In genomic region chr3:141484701-141485287, GRCh38 we compare ENCODE assay signal across 21 cellular contexts. TPM values are rescaled to one million over a fixed set of nuclear protein-coding genes. Genes with fewer than 3 reads are reported as not detected.
DNase-seq lines count a peak whose midpoint lies in the region; ATAC-seq, FAIRE-seq and TF ChIP-seq lines count a peak whose summit lies in the region.
"Had no signal": no experiment of that assay in that cellular context is flagged by ENCODE, and none has a peak within 500 bp of the region (broad histone marks: within the 10 kb centered on the region; RNA-seq: fewer than 3 reads in every experiment).

No MANE protein-coding gene starts in this region.

- TF ChIP-seq EP300 in HepG2 (IDR thresholded peaks at IDR 0.05; ENCODE audit: low read depth in 2 of 2, low read length in 2 of 2) (no peak), HepG2 (CRISPR knock-in tag; IDR thresholded peaks at IDR 0.05; ENCODE audit: borderline replicate concordance) (no peak), transverse colon (IDR thresholded peaks at IDR 0.05; ENCODE audit: low read depth) (no peak)

- intact Hi-C loops in HepG2 (cut with micrococcal nuclease; ENCODE audit: unreplicated experiment) (loop anchor here (10.0 kb wide), 1 partner anchor 390 kb away; the partner anchor contains the start of gene ATP1B3), right lobe of liver (cut with DNase I) (no loop called here), upper lobe of right lung (cut with DNase I) (no loop called here), transverse colon (cut with DNase I; ENCODE audit: low total_unique reads) (no loop called here)

- H4K20me1 ChIP-seq in HepG2 (ENCODE audit: insufficient read depth, low read length) = no peaks in the 10 kb centered on the region

- H3K9ac ChIP-seq in HepG2 (ENCODE audit: insufficient read depth, low read depth, low read length) = no peak overlapping the region
- no peak overlapping the region for H3K9ac ChIP-seq in mesenchymal stem cell (ENCODE audit: low read length)

- H3K27me3 Mint-ChIP-seq in activated naive CD8-positive, alpha-beta T cell treated with anti-CD3 and anti-CD28 coated beads, Interleukin-2, amount 10 ng/mL, durations not matched to agents 7 days and 5 days = no peaks in the 10 kb centered on the region
- H3K27me3 Mint-ChIP-seq: stimulated activated memory B cell treated with anti-CD40 and anti-IgM and Interleukin-4, amounts not matched to agents 10 μg/mL and 1 μg/mL and 100 μg/mL, for 72 hours had no signal

- no peak for TF ChIP-seq RAD21 in HepG2 (CRISPR knock-in tag; IDR thresholded peaks at IDR 0.05)

- DNase-seq in HepG2 (ENCODE audit: low spot score) (peak; percentile 35), right lobe of liver (no peak), mesenchymal stem cell (no peak), upper lobe of right lung (peak; percentile 70), SKM-1 (lab: John Stamatoyannopoulos, UW; ENCODE audit: unreplicated experiment) (no peak), transverse colon (no peak), SJCRH30 (no peak)
- DNase-seq in activated naive CD8-positive, alpha-beta T cell treated with anti-CD3 and anti-CD28 coated beads, Interleukin-2, amount 10 ng/mL, durations not matched to agents 7 days and 5 days = no peak
- DNase-seq: activated gamma-delta T cell treated with Interleukin-2 at 50 U/mL for 16 hours, hypothalamus, Karpas-422, kidney, NCI-H1092, NCI-H2081, NCI-H510A, Right ventricle myocardium superior, WERI-Rb-1 had no signal

- H3K4me1 Mint-ChIP-seq in activated naive CD8-positive, alpha-beta T cell treated with anti-CD3 and anti-CD28 coated beads, Interleukin-2, amount 10 ng/mL, durations not matched to agents 7 days and 5 days = peaks cover 37% of the 10 kb centered on the region

- no peaks in the 10 kb centered on the region for H3K9me3 ChIP-seq in HepG2 (ENCODE audit: low read length)
- H3K9me3 ChIP-seq in right lobe of liver = no peaks in the 10 kb centered on the region
- H3K9me3 ChIP-seq in mesenchymal stem cell (ENCODE audit: control insufficient read depth, low read length) = no peaks in the 10 kb centered on the region
- H3K9me3 ChIP-seq in upper lobe of right lung = no peaks in the 10 kb centered on the region
- no peaks in the 10 kb centered on the region for H3K9me3 ChIP-seq in transverse colon
- no peaks in the 10 kb centered on the region for H3K9me3 ChIP-seq in SJCRH30 (replicated peaks)
- H3K9me3 ChIP-seq: ascending aorta had no signal

- H3K4me3 ChIP-seq in HepG2 (replicated peaks in 1 of 3; ENCODE audit: insufficient read depth in 1 of 3, low read depth in 2 of 3, low read length in 3 of 3) (no peak overlapping the region), right lobe of liver (no peak overlapping the region), mesenchymal stem cell (ENCODE audit: insufficient read depth in 1 of 2, low read depth in 1 of 2, low read length in 2 of 2) (no peak overlapping the region), upper lobe of right lung (no peak overlapping the region), transverse colon (no peak overlapping the region), SJCRH30 (no peak overlapping the region)
- H3K4me3 ChIP-seq: ascending aorta had no signal

- H3K4ac ChIP-seq in mesenchymal stem cell (ENCODE audit: low read depth in 1 of 2, low read length in 2 of 2) = no peak overlapping the region

- ATAC-seq in HepG2 (no peak), right lobe of liver (no peak), upper lobe of right lung (no peak)
- ATAC-seq in activated naive CD8-positive, alpha-beta T cell treated with anti-CD3 and anti-CD28 coated beads, Interleukin-2, amount 10 ng/mL, durations not matched to agents 7 days and 5 days (ENCODE audit: low read depth) = no peak
- ATAC-seq: stimulated activated memory B cell treated with anti-CD40 and anti-IgM and Interleukin-4, amounts not matched to agents 10 μg/mL and 1 μg/mL and 100 μg/mL, for 72 hours had no signal

- H2BK5ac ChIP-seq in mesenchymal stem cell (ENCODE audit: low read depth, low read length, poor library complexity, severe bottlenecking) = no peak overlapping the region

- H2AK5ac ChIP-seq in mesenchymal stem cell (ENCODE audit: low read length, severe bottlenecking) = peak overlapping the region; percentile 24

- TF ChIP-seq POLR2A in HepG2 (IDR thresholded peaks at IDR 0.05; ENCODE audit: insufficient read depth in 1 of 2, low read depth in 2 of 2, low read length in 2 of 2) (no peak), right lobe of liver (IDR thresholded peaks at IDR 0.05) (no peak), transverse colon (IDR thresholded peaks at IDR 0.05) (no peak)

- no peak overlapping the region for H3K4me3 Mint-ChIP-seq in activated naive CD8-positive, alpha-beta T cell treated with anti-CD3 and anti-CD28 coated beads, Interleukin-2, amount 10 ng/mL, durations not matched to agents 7 days and 5 days
- H3K4me3 Mint-ChIP-seq: stimulated activated memory B cell treated with anti-CD40 and anti-IgM and Interleukin-4, amounts not matched to agents 10 μg/mL and 1 μg/mL and 100 μg/mL, for 72 hours had no signal

- H3K9me3 Mint-ChIP-seq in activated naive CD8-positive, alpha-beta T cell treated with anti-CD3 and anti-CD28 coated beads, Interleukin-2, amount 10 ng/mL, durations not matched to agents 7 days and 5 days = peaks cover 4% of the 10 kb centered on the region
- H3K9me3 Mint-ChIP-seq: stimulated activated memory B cell treated with anti-CD40 and anti-IgM and Interleukin-4, amounts not matched to agents 10 μg/mL and 1 μg/mL and 100 μg/mL, for 72 hours had no signal

- CTCF ChIA-PET in HepG2 (lab: Yijun Ruan, JAX; ENCODE audit: low intra/inter-chr PET ratio, low total read pairs) = no interaction called here

- in situ Hi-C loops in HepG2 (cut with HindIII; ENCODE audit: extremely low pct_ligation_motif_present, low pct_unique_long_range_greater_than_20kb) = no loop called here
- in situ Hi-C loops in transverse colon (cut with MboI; ENCODE audit: low pct_ligation_motif_present in 1 of 4, low pct_unique_long_range_greater_than_20kb in 1 of 4, low sequenced_read_pairs in 3 of 4) = no loop called here

- H2BK120ac ChIP-seq in mesenchymal stem cell (ENCODE audit: low read depth, low read length) = no peak overlapping the region

- H2BK12ac ChIP-seq in mesenchymal stem cell (ENCODE audit: low read length in 2 of 2) = no peak overlapping the region

- H3K4me1 ChIP-seq in HepG2 (ENCODE audit: insufficient read depth, low read length) (peaks cover 63% of the 10 kb centered on the region), right lobe of liver (peaks cover 0 to 5% (median 0%) of the 10 kb centered on the region in 4 donors), mesenchymal stem cell (ENCODE audit: control insufficient read depth, insufficient read depth, low read depth, low read length) (peaks cover 2% of the 10 kb centered on the region), upper lobe of right lung (peaks cover 13% of the 10 kb centered on the region), transverse colon (peaks cover 0 to 36% (median 16%) of the 10 kb centered on the region in 4 donors), SJCRH30 (peaks cover 11% of the 10 kb centered on the region; the same call in 1 of the 2 replicates)

- H2AFZ ChIP-seq in HepG2 (ENCODE audit: low read length) (no peak overlapping the region), mesenchymal stem cell (ENCODE audit: low read depth, low read length) (no peak overlapping the region)

- peak overlapping the region; percentile 86 for H3K27ac Mint-ChIP-seq in activated naive CD8-positive, alpha-beta T cell treated with anti-CD3 and anti-CD28 coated beads, Interleukin-2, amount 10 ng/mL, durations not matched to agents 7 days and 5 days
- H3K27ac Mint-ChIP-seq: stimulated activated memory B cell treated with anti-CD40 and anti-IgM and Interleukin-4, amounts not matched to agents 10 μg/mL and 1 μg/mL and 100 μg/mL, for 72 hours had no signal

- no peak overlapping the region for H3K27ac ChIP-seq in HepG2 (ENCODE audit: extremely low read length, insufficient read depth, low read length)
- H3K27ac ChIP-seq in right lobe of liver = peak overlapping the region in 1 of 3 donors; percentile 20
- no peak overlapping the region for H3K27ac ChIP-seq in mesenchymal stem cell (ENCODE audit: low read length, poor library complexity, severe bottlenecking)
- peak overlapping the region; percentile 56 for H3K27ac ChIP-seq in upper lobe of right lung
- peak overlapping the region in 2 of 4 donors; percentile 96 to 98 for H3K27ac ChIP-seq in transverse colon
- no peak overlapping the region for H3K27ac ChIP-seq in SJCRH30
- H3K27ac ChIP-seq: WERI-Rb-1 had no signal

- POLR2A ChIA-PET in HepG2 (lab: Yijun Ruan, JAX) = no interaction called here
- POLR2A ChIA-PET in activated naive CD8-positive, alpha-beta T cell treated with anti-CD3 and anti-CD28 coated beads, Interleukin-2, amount 10 ng/mL, durations not matched to agents 7 days and 5 days (lab: Charles Lee) = interaction anchor here (0.6 to 0.7 kb wide), 2 partner anchors 8 to 76 kb away, joined by 3 read pairs; no protein-coding TSS in a partner anchor

- no peak overlapping the region for H3K14ac ChIP-seq in mesenchymal stem cell (ENCODE audit: low read length in 2 of 2)

- no peak overlapping the region for H3K23ac ChIP-seq in mesenchymal stem cell (ENCODE audit: low read length in 2 of 2)

- H3K27me3 ChIP-seq in HepG2 (ENCODE audit: control insufficient read depth in 1 of 2, insufficient read depth in 2 of 2, low read length in 2 of 2) (no peaks in the 10 kb centered on the region), right lobe of liver (no peaks in the 10 kb centered on the region), mesenchymal stem cell (ENCODE audit: control insufficient read depth in 1 of 2, insufficient read depth in 1 of 2, low read length in 2 of 2) (no peaks in the 10 kb centered on the region), upper lobe of right lung (no peaks in the 10 kb centered on the region), transverse colon (no peaks in the 10 kb centered on the region), SJCRH30 (no peaks in the 10 kb centered on the region)
- H3K27me3 ChIP-seq: ascending aorta had no signal

- no peak overlapping the region for H4K91ac ChIP-seq in mesenchymal stem cell (ENCODE audit: low read length)

- H3K18ac ChIP-seq in mesenchymal stem cell (ENCODE audit: low read depth in 1 of 2, low read length in 2 of 2) = no peak overlapping the region

- H3K4me2 ChIP-seq in HepG2 (ENCODE audit: low read depth, low read length) (no peak overlapping the region; the same call in 1 of the 2 replicates), mesenchymal stem cell (ENCODE audit: low read length, poor library complexity, severe bottlenecking) (no peak overlapping the region)

- BruUV-seq in HepG2 (replicated peaks; lab: Mats Ljungman, UMichigan) = no TSS peak

- peaks cover 21% of the 10 kb centered on the region for H3K79me2 ChIP-seq in HepG2 (ENCODE audit: insufficient read depth, low read length)

- no peak for FAIRE-seq in HepG2 (lab: Jason Lieb, UNC)
- FAIRE-seq: D721Med, kidney, urothelium cell line had no signal

- H3K79me1 ChIP-seq in mesenchymal stem cell (replicated peaks; ENCODE audit: low read length, poor library complexity, severe bottlenecking) = no peaks in the 10 kb centered on the region

- H3K36me3 ChIP-seq in HepG2 (replicated peaks in 1 of 2; ENCODE audit: control insufficient read depth in 1 of 2, insufficient read depth in 2 of 2, low read length in 2 of 2) (no peaks in the 10 kb centered on the region), right lobe of liver (no peaks in the 10 kb centered on the region), mesenchymal stem cell (ENCODE audit: control insufficient read depth in 1 of 2, insufficient read depth in 2 of 2, low read depth in 1 of 2, low read length in 2 of 2) (no peaks in the 10 kb centered on the region), upper lobe of right lung (no peaks in the 10 kb centered on the region), transverse colon (no peaks in the 10 kb centered on the region), SJCRH30 (no peaks in the 10 kb centered on the region; the same call in 1 of the 2 replicates)
- H3K36me3 ChIP-seq: ascending aorta had no signal

- peaks cover 12% of the 10 kb centered on the region for H3K36me3 Mint-ChIP-seq in activated naive CD8-positive, alpha-beta T cell treated with anti-CD3 and anti-CD28 coated beads, Interleukin-2, amount 10 ng/mL, durations not matched to agents 7 days and 5 days
- H3K36me3 Mint-ChIP-seq: stimulated activated memory B cell treated with anti-CD40 and anti-IgM and Interleukin-4, amounts not matched to agents 10 μg/mL and 1 μg/mL and 100 μg/mL, for 72 hours had no signal

- WGBS in HepG2 (ENCODE audit: low lambda C conversion rate) = 62% methylated on average over 8 of the region's 8 CpGs
- WGBS in right lobe of liver (ENCODE audit: insufficient coverage, low coverage, low lambda C conversion rate, missing lambda C conversion rate) = 79% methylated on average over 8 of the region's 8 CpGs
- 97% methylated on average over 8 of the region's 8 CpGs for WGBS in mesenchymal stem cell
- 88 to 98% methylated on average over 6 to 8 of the region's 8 CpGs for WGBS in transverse colon (ENCODE audit: low coverage in 1 of 2), 2 donors

- H4K8ac ChIP-seq in mesenchymal stem cell (ENCODE audit: low read length) = no peak overlapping the region

- no peak overlapping the region for H2BK15ac ChIP-seq in mesenchymal stem cell (ENCODE audit: low read depth, poor library complexity, severe bottlenecking)

- TF ChIP-seq CTCF in HepG2 (CRISPR knock-in tag; IDR thresholded peaks at IDR 0.05) = no peak
- no peak for TF ChIP-seq CTCF in right lobe of liver (IDR thresholded peaks at IDR 0.05)
- TF ChIP-seq CTCF in upper lobe of right lung (IDR thresholded peaks at IDR 0.05) = no peak
- TF ChIP-seq CTCF in transverse colon (IDR thresholded peaks at IDR 0.05) = no peak

RNA-seq across cellular contexts. Expression of gene RASA2, which starts 2.0 kb away (rescaled TPM):
- total RNA-seq in HepG2 (2016; rRNA removed; fragmentation: Illumina TruSeq; extraction: Trizol) = 8.5 and 10.7 TPM in 2 replicates
- total RNA-seq in HepG2 (2016; cell fraction: cytosol; rRNA removed; fragmentation: Illumina TruSeq; extraction: Trizol; ENCODE audit: low read depth) = 3.6 and 5.2 TPM in 2 replicates
- total RNA-seq in HepG2 (2016; cell fraction: insoluble cytoplasmic fraction; rRNA removed; fragmentation: Illumina TruSeq; extraction: Trizol) = 8.6 and 10.3 TPM in 2 replicates
- total RNA-seq in HepG2 (2016; cell fraction: membrane; rRNA removed; fragmentation: Illumina TruSeq; extraction: Trizol) = 3.4 and 4.9 TPM in 2 replicates
- total RNA-seq in HepG2 (2016; cell fraction: nucleus; rRNA removed; fragmentation: Illumina TruSeq; extraction: Trizol) = 14.0 and 14.2 TPM in 2 replicates
- polyA plus RNA-seq in HepG2 (2011; rRNA removed) = 4.8 and 5.4 TPM in 2 replicates
- polyA plus RNA-seq in HepG2 (2011; cell fraction: cytosol; rRNA removed) = 1.7 and 2.9 TPM in 2 replicates
- polyA plus RNA-seq in HepG2 (2011; cell fraction: nucleus; rRNA removed) = 5.9 and 7.2 TPM in 2 replicates
- polyA plus RNA-seq in HepG2 (2012) = 4.2 and 4.9 TPM in 2 replicates
- polyA plus RNA-seq in HepG2 (2016; cell fraction: cytosol; fragmentation: Illumina TruSeq; extraction: Trizol; ENCODE audit: low read depth) = 0.27 and 0.46 TPM in 2 replicates
- polyA plus RNA-seq in HepG2 (2016; cell fraction: insoluble cytoplasmic fraction; fragmentation: Illumina TruSeq; extraction: Trizol; ENCODE audit: low read depth) = 6.2 and 6.4 TPM in 2 replicates
- polyA plus RNA-seq in HepG2 (2016; cell fraction: membrane; fragmentation: Illumina TruSeq; extraction: Trizol; ENCODE audit: low read depth) = 1.2 TPM in 2 replicates
- 13.4 and 13.5 TPM in 2 replicates for polyA plus RNA-seq in HepG2 (2016; cell fraction: nucleus; fragmentation: Illumina TruSeq; extraction: Trizol; ENCODE audit: insufficient read depth, low read depth)
- 2.8 and 4.0 TPM in 2 replicates for polyA minus RNA-seq in HepG2 (2011; rRNA and poly(A)+ RNA removed; ENCODE audit: low replicate concordance)
- polyA minus RNA-seq in HepG2 (2011; cell fraction: cytosol; rRNA and poly(A)+ RNA removed) = 6.3 and 7.7 TPM in 2 replicates
- 19.6 and 20.8 TPM in 2 replicates for polyA minus RNA-seq in HepG2 (2011; cell fraction: nucleus; rRNA and poly(A)+ RNA removed)
- total RNA-seq in right lobe of liver = 1 to 10 TPM; 3.5 to 7.9 (median 5.5) TPM
- total RNA-seq in activated naive CD8-positive, alpha-beta T cell treated with anti-CD3 and anti-CD28 coated beads, Interleukin-2, amount 10 ng/mL, durations not matched to agents 7 days and 5 days = 10 to 100 TPM; 62.6 to 70.8 TPM
- 3.9 TPM for polyA plus RNA-seq in mesenchymal stem cell (2013, experiment 1 of 2)
- polyA plus RNA-seq in mesenchymal stem cell (2013, experiment 2 of 2) = 4.1 TPM
- total RNA-seq in upper lobe of right lung = 30.3 TPM
- total RNA-seq in transverse colon = 10 to 100 TPM in 3 of 4 donors, 1 to 10 TPM in 1; 9.0 to 70.3 (median 21.5) TPM
- total RNA-seq in SJCRH30 (2014; rRNA removed; shearing (Covaris generic)) = 31.6 and 37.5 TPM in 2 replicates

Comparison
In these comparisons a context has a peak if more than half of its experiments do, and no peak if none do; other contexts are left out.
1. DNase-seq: peak in HepG2 (single experiment) and upper lobe of right lung (single experiment); none in right lobe of liver (0 of 3), activated naive CD8-positive, alpha-beta T cell treated with anti-CD3 and anti-CD28 coated beads, Interleukin-2, amount 10 ng/mL, durations not matched to agents 7 days and 5 days (single experiment), mesenchymal stem cell (single experiment), SKM-1 (single experiment), transverse colon (single experiment) and SJCRH30 (0 of 2).